Comparison of ENCODE assay signal across 8 cellular contexts in genomic region chr13:52652170-52652979, GRCh38. TPM values are rescaled to one million over a fixed set of nuclear protein-coding genes. Genes with fewer than 3 reads are reported as not detected.
DNase-seq lines count a peak whose midpoint lies in the region; ATAC-seq, FAIRE-seq and TF ChIP-seq lines count a peak whose summit lies in the region.

Gene SUGT1 (plus strand): TSS chr13:52652836. CDS start chr13:52652921, 85 bp downstream.

- peak within 1 kb of the TSS; percentile 98 for H3K9ac ChIP-seq in keratinocyte (ENCODE audit: control insufficient read depth, extremely low read depth, insufficient read depth, low read length)

- TF ChIP-seq CTCF in keratinocyte (optimal IDR thresholded peaks at IDR 0.05 in 1 of 3, IDR thresholded peaks at IDR 0.05 in 1 of 3, conservative IDR thresholded peaks at IDR 0.05 in 1 of 3; ENCODE audit: extremely low read depth in 1 of 3, insufficient read depth in 2 of 3, low read length in 3 of 3), result peak; percentile 71 to 76 (median 73)

- ATAC-seq in GM19043 (IDR thresholded peaks at IDR 0.05; ENCODE audit: low read depth, unreplicated experiment) (peak; percentile 95), HG03378 (IDR thresholded peaks at IDR 0.05; ENCODE audit: unreplicated experiment) (peak; percentile 88)
- peak; percentile 96 to 97 for ATAC-seq in activated CD4-positive, CD25-positive, alpha-beta regulatory T cell treated with anti-CD3 and anti-CD28 coated beads, Interleukin-2, amount 50 U/mL, for 24 hours

- peak within 1 kb of the TSS; percentile 91 to 95 (median 92) for H3K4me3 ChIP-seq in keratinocyte (ENCODE audit: control insufficient read depth in 2 of 3, extremely low read depth in 1 of 3, insufficient read depth in 2 of 3, low read depth in 1 of 3, low read length in 3 of 3)

- peak within 1 kb of the TSS; percentile 95 for H2AFZ ChIP-seq in keratinocyte (ENCODE audit: control insufficient read depth, low read length)

- FAIRE-seq in keratinocyte (lab: Jason Lieb, UNC), result peak; percentile 79

- DNase-seq in Ammon's horn (ENCODE audit: low spot score), result peak; percentile 98
- peak; percentile 91 for DNase-seq in NCI-H446 treated with DMSO at 0.1 percent for 48 hours (lab: John Stamatoyannopoulos, UW)
- peak; percentile 66 to 93 for DNase-seq in cerebellar nuclear complex (lab: John Stamatoyannopoulos, UW)
- DNase-seq in keratinocyte (ENCODE audit: low read depth, low spot score), result peak; percentile 49
- DNase-seq in stimulated activated CD4-positive, alpha-beta T cell treated with anti-CD3 and anti-CD28 coated beads, Interleukin-15, amount 100 ng/mL, for 1 hour (ENCODE audit: low read depth in 1 of 2, low spot score in 1 of 2), result peak; percentile 91 to 95

- H4K20me1 ChIP-seq in keratinocyte (ENCODE audit: control insufficient read depth, extremely low read depth, insufficient read depth, low read length), result no peaks in the 10 kb centered on the region

- H3K27me3 ChIP-seq in keratinocyte (ENCODE audit: control insufficient read depth, extremely low read depth, insufficient read depth, low read length), result no peaks in the 10 kb centered on the region

- peaks cover 2 to 7% of the 10 kb centered on the region in 2 experiments for H3K36me3 ChIP-seq in keratinocyte (ENCODE audit: control insufficient read depth in 2 of 2, extremely low read depth in 1 of 2, insufficient read depth in 2 of 2, low read length in 2 of 2)

- dilution Hi-C loops in keratinocyte (cut with MboI; ENCODE audit: extremely low pct_ligation_motif_present, low sequenced_read_pairs), result no loop called here

- H3K4me2 ChIP-seq in keratinocyte (ENCODE audit: control insufficient read depth, extremely low read depth, insufficient read depth, low read depth, low read length), result peak within 1 kb of the TSS; percentile 95

- H3K9me3 ChIP-seq in keratinocyte (ENCODE audit: control insufficient read depth, low read depth, low read length), result no peaks in the 10 kb centered on the region

- no peaks in the 10 kb centered on the region for H3K9me1 ChIP-seq in keratinocyte (ENCODE audit: control insufficient read depth, extremely low read depth, insufficient read depth, low read length)

- H3K27ac ChIP-seq in keratinocyte (ENCODE audit: control insufficient read depth, insufficient read depth, low read length), result peak within 1 kb of the TSS; percentile 98

- peaks cover 64% of the 10 kb centered on the region for H3K79me2 ChIP-seq in keratinocyte (ENCODE audit: control insufficient read depth, insufficient read depth, low read length)

- peaks cover 15% of the 10 kb centered on the region for H3K4me1 ChIP-seq in keratinocyte (ENCODE audit: control insufficient read depth, extremely low read depth, insufficient read depth, low read length)

RNA-seq across cellular contexts. Expression of gene SUGT1, which starts in this region (rescaled TPM):
- 25.5 to 43.9 TPM (median 31.9 TPM) in 3 replicates for polyA plus RNA-seq in keratinocyte
- 32.1 TPM for polyA plus RNA-seq in keratinocyte (2011; ENCODE audit: low read depth)
- polyA plus RNA-seq in keratinocyte (2011; cell fraction: cytosol; rRNA removed), result 23.6 and 30.6 TPM in 2 replicates
- 14.5 and 28.1 TPM in 2 replicates for polyA plus RNA-seq in keratinocyte (2011; cell fraction: nucleus; rRNA removed)
- polyA plus RNA-seq in keratinocyte (2012; ENCODE audit: low replicate concordance), result 30.3 and 47.7 TPM in 2 replicates
- 17.9 to 29.8 TPM (median 25.0 TPM) in 3 replicates for polyA minus RNA-seq in keratinocyte
- polyA minus RNA-seq in keratinocyte (2011; cell fraction: cytosol; rRNA and poly(A)+ RNA removed), result 24.2 TPM
- 15.2 and 22.6 TPM in 2 replicates for polyA minus RNA-seq in keratinocyte (2011; cell fraction: nucleus; rRNA and poly(A)+ RNA removed)

Comparison
In these comparisons a context has a peak if more than half of its experiments do, and no peak if none do; other contexts are left out.
1. Peak in every context shown above with its lines: DNase-seq, ATAC-seq, H3K4me3 ChIP-seq and H3K27ac ChIP-seq.